ENCODE assay signal across 13 cellular contexts in genomic region chr14:68820536-68820935, GRCh38. TPM values are rescaled to one million over a fixed set of nuclear protein-coding genes. Genes with fewer than 3 reads are reported as not detected.
DNase-seq lines count a peak whose midpoint lies in the region; FAIRE-seq and TF ChIP-seq lines count a peak whose summit lies in the region.
"Had no signal": no experiment of that assay in that cellular context is flagged by ENCODE, and none has a peak within 500 bp of the region (broad histone marks: within the 10 kb centered on the region; RNA-seq: fewer than 3 reads in every experiment).

No MANE protein-coding gene starts in this region.

- H3K9me3 ChIP-seq in H1 (ENCODE audit: insufficient read depth in 2 of 2, low read depth in 1 of 2, low read length in 1 of 2) = no peaks in the 10 kb centered on the region
- no peaks in the 10 kb centered on the region for H3K9me3 ChIP-seq in suprapubic skin

- H3K14ac ChIP-seq in H1 (ENCODE audit: insufficient read length) = no peak overlapping the region

- no peak overlapping the region for H3K4me2 ChIP-seq in H1 (ENCODE audit: insufficient read depth in 1 of 2, low read depth in 2 of 2, low read length in 2 of 2)

- H3K79me1 ChIP-seq in H1 (ENCODE audit: low read depth, low read length) = no peaks in the 10 kb centered on the region

- no peaks in the 10 kb centered on the region; the same call in 1 of the 2 replicates for H3K23me2 ChIP-seq in H1 (ENCODE audit: low read depth, low read length)

- no peak overlapping the region for H3K4me3 ChIP-seq in H1 (ENCODE audit: extremely low read depth in 1 of 4, insufficient read depth in 2 of 4, low read depth in 3 of 4, low read length in 4 of 4)
- no peak overlapping the region for H3K4me3 ChIP-seq in suprapubic skin

- H2BK15ac ChIP-seq in H1 (ENCODE audit: low read length) = 0 out of 2 replicates have a peak overlapping the region, but pooled peaks have one; percentile 77

- H3K27ac ChIP-seq in H1 (ENCODE audit: low read depth, low read length) (no peak overlapping the region), suprapubic skin (peak overlapping the region; percentile 11)

- no peak overlapping the region for H2AK5ac ChIP-seq in H1 (ENCODE audit: low read depth, low read length)

- no peak for FAIRE-seq in H1 (lab: Jason Lieb, UNC)

- H4K5ac ChIP-seq in H1 (ENCODE audit: insufficient read length, low read depth, low read length) = no peak overlapping the region

- no peak for TF ChIP-seq RAD21 in H1 (IDR thresholded peaks at IDR 0.05 in 1 of 2, conservative IDR thresholded peaks at IDR 0.05 in 1 of 2; ENCODE audit: low read depth in 2 of 2, low read length in 2 of 2)

- no peak overlapping the region for H3K18ac ChIP-seq in H1 (ENCODE audit: extremely low read depth, low read length)

- no peak overlapping the region for H3K56ac ChIP-seq in H1 (replicated peaks; ENCODE audit: insufficient read length, low read depth, low read length)

- H2BK120ac ChIP-seq in H1 (replicated peaks; ENCODE audit: low read depth, low read length) = no peak overlapping the region

- H3K23ac ChIP-seq in H1 (ENCODE audit: insufficient read length) = no peak overlapping the region

- H4K8ac ChIP-seq in H1 (ENCODE audit: extremely low read depth, insufficient read depth, low read length) = no peak overlapping the region

- peaks cover 2 to 19% (median 15%) of the 10 kb centered on the region in 4 experiments for H3K4me1 ChIP-seq in H1 (replicated peaks in 1 of 4; ENCODE audit: control insufficient read depth in 3 of 4, insufficient read depth in 4 of 4, low read length in 3 of 4)
- H3K4me1 ChIP-seq in suprapubic skin = peaks cover 53% of the 10 kb centered on the region

- TF ChIP-seq EP300 in H1 (IDR thresholded peaks at IDR 0.05; ENCODE audit: borderline replicate concordance in 1 of 2, low read depth in 2 of 2, low read length in 2 of 2) (no peak), suprapubic skin (IDR thresholded peaks at IDR 0.05) (no peak)

- H3K27me3 ChIP-seq in H1 (replicated peaks in 1 of 4; ENCODE audit: control insufficient read depth in 3 of 4, extremely low read depth in 1 of 4, insufficient read depth in 3 of 4, low read length in 3 of 4) (peaks cover 0 to 3% (median 2%) of the 10 kb centered on the region in 4 experiments; a peak in 2 of 7 replicates), suprapubic skin (no peaks in the 10 kb centered on the region)

- TF ChIP-seq POLR2A in H1 (IDR thresholded peaks at IDR 0.05; ENCODE audit: control extremely low read depth in 1 of 2, low read depth in 2 of 2, low read length in 2 of 2) (no peak), suprapubic skin (IDR thresholded peaks at IDR 0.05) (no peak)

- POLR2A ChIA-PET in H1 (lab: Charles Lee; ENCODE audit: partially characterized antibody) = interaction anchor here (9.3 to 9.9 kb wide), 2 partner anchors 25 to 30 kb away, joined by 76 to 222 read pairs; partner anchors contain the start of gene ZFP36L1

- no peaks in the 10 kb centered on the region for H4K20me1 ChIP-seq in H1 (replicated peaks in 1 of 2; ENCODE audit: control insufficient read depth in 1 of 2, insufficient read depth in 2 of 2, low read length in 2 of 2)

- WGBS in H1 (ENCODE audit: extremely low coverage in 1 of 2, insufficient coverage in 1 of 2, insufficient read length in 1 of 2, insufficient replicate concordance in 2 of 2, low coverage in 1 of 2, low lambda C conversion rate in 2 of 2, missing lambda C conversion rate in 1 of 2), 2 experiments = 89% methylated on average over 4 of the region's 4 CpGs; no CpG with 5 or more reads in 1 of the 2 experiments
- WGBS in suprapubic skin = 83% methylated on average over 4 of the region's 4 CpGs

- peaks cover 0 to under 1% of the 10 kb centered on the region in 2 experiments; a peak in 1 of 4 replicates for H3K79me2 ChIP-seq in H1 (ENCODE audit: control insufficient read depth in 1 of 2, insufficient read depth in 2 of 2, low read length in 2 of 2)

- no peak overlapping the region for H3K9ac ChIP-seq in H1 (replicated peaks in 1 of 4; ENCODE audit: extremely low read depth in 1 of 4, low read depth in 3 of 4, low read length in 3 of 4)

- H2AFZ ChIP-seq in H1 (ENCODE audit: low read length) = no peak overlapping the region

- H4K91ac ChIP-seq in H1 (replicated peaks; ENCODE audit: insufficient read length, low read length) = no peak overlapping the region

- DNase-seq in activated CD4-positive, alpha-beta T cell treated with anti-CD3 and anti-CD28 coated beads for 48 hours = peak; percentile 16
- DNase-seq in activated CD4-positive, alpha-beta T cell treated with anti-CD3 and anti-CD28 coated beads for 1 hour = no peak
- DNase-seq in T-helper 22 cell (ENCODE audit: low read depth) (peak; percentile 50), H1 (ENCODE audit: low read depth in 1 of 2, low spot score in 2 of 2) (no peak), suprapubic skin (ENCODE audit: low spot score in 2 of 2) (no peak), NCI-H524 treated with DMSO at 0.1 percent for 48 hours (lab: John Stamatoyannopoulos, UW) (no peak), SW 1271 (lab: John Stamatoyannopoulos, UW) (no peak), epidermal melanocyte (ENCODE audit: insufficient read length, low spot score) (no peak)
- DNase-seq: activated T-cell treated with anti-CD3 and anti-CD28 coated beads, Interleukin-2, amount 50 U/mL, for 48 hours; caudate nucleus; KG1; midbrain; stimulated activated CD4-positive, alpha-beta T cell treated with anti-CD3 and anti-CD28 coated beads, Interleukin-4, amount 100 ng/mL, for 1 hour had no signal

- no peaks in the 10 kb centered on the region for H3K36me3 ChIP-seq in H1 (ENCODE audit: control insufficient read depth in 2 of 4, insufficient read depth in 4 of 4, low read length in 3 of 4)
- no peaks in the 10 kb centered on the region for H3K36me3 ChIP-seq in suprapubic skin

- H3K4ac ChIP-seq in H1 (replicated peaks; ENCODE audit: insufficient read length, low read depth, low read length) = no peak overlapping the region

- CTCF ChIA-PET in H1 (lab: Charles Lee; ENCODE audit: partially characterized antibody) = interaction anchor here (1.0 to 7.2 kb wide), 7 partner anchors 12 to 876 kb away, joined by 3 to 76 read pairs (median 3); no protein-coding TSS in a partner anchor

- no peak overlapping the region for H2BK20ac ChIP-seq in H1 (ENCODE audit: low read length)

- H2BK12ac ChIP-seq in H1 (ENCODE audit: low read depth, low read length) = no peak overlapping the region

- H2BK5ac ChIP-seq in H1 (ENCODE audit: low read depth, low read length) = no peak overlapping the region

- TF ChIP-seq CTCF in H1 (IDR thresholded peaks at IDR 0.05; ENCODE audit: control extremely low read depth in 1 of 3, insufficient read depth in 1 of 3, low read depth in 1 of 3, low read length in 3 of 3) (no peak), suprapubic skin (IDR thresholded peaks at IDR 0.05) (no peak)

TF ChIP-seq in H1, 55 proteins besides CTCF, POLR2A, EP300 and RAD21:
- no peak for TF ChIP-seq CHD1 (IDR thresholded peaks at IDR 0.05; ENCODE audit: low read depth, low read length)

RNA-seq across cellular contexts. Expression of gene ZFP36L1, which starts 27.7 kb away (rescaled TPM):
- total RNA-seq in H1 (2021; fragmentation: NEBNext Ultra II Directional; extraction: Animal tissue kit (Norgen Biotek cat#: 25700)) = 132 TPM in 2 replicates
- 80.4 and 136 TPM in 2 replicates for polyA plus RNA-seq in H1 (2011; rRNA removed)
- polyA plus RNA-seq in H1 (2011; cell fraction: cytosol; rRNA removed) = 61.9 TPM
- polyA plus RNA-seq in H1 (2011; cell fraction: nucleus; rRNA removed) = 90.3 TPM
- 89.6 to 126 TPM (median 117 TPM) in 4 replicates for polyA plus RNA-seq in H1 (2012, experiment 1 of 2)
- polyA plus RNA-seq in H1 (2012, experiment 2 of 2) = 56.1 TPM
- 127 TPM for polyA plus RNA-seq in H1 (2013, experiment 1 of 2)
- polyA plus RNA-seq in H1 (2013, experiment 2 of 2) = 135 TPM
- 19.5 and 20.6 TPM in 2 replicates for polyA minus RNA-seq in H1 (2011; rRNA and poly(A)+ RNA removed)
- polyA minus RNA-seq in H1 (2011; cell fraction: cytosol; rRNA and poly(A)+ RNA removed) = 132 TPM
- 67.3 TPM for polyA minus RNA-seq in H1 (2011; cell fraction: nucleus; rRNA and poly(A)+ RNA removed)
- total RNA-seq in suprapubic skin = 1,000 to 10,000 TPM; 1,382 to 1,995 (median 1,611) TPM

Comparison
In these comparisons a context has a peak if more than half of its experiments do, and no peak if none do; other contexts are left out.
1. DNase-seq: peak in activated CD4-positive, alpha-beta T cell treated with anti-CD3 and anti-CD28 coated beads for 48 hours (single experiment) and T-helper 22 cell (single experiment); none in activated CD4-positive, alpha-beta T cell treated with anti-CD3 and anti-CD28 coated beads for 1 hour (single experiment), H1 (0 of 2), suprapubic skin (0 of 2), NCI-H524 treated with DMSO at 0.1 percent for 48 hours (single experiment), SW 1271 (0 of 2) and epidermal melanocyte (single experiment).
2. RNA of gene ZFP36L1, which starts 27.7 kb away (total RNA-seq): 1,382 to 1,995 TPM in suprapubic skin; 132 TPM in H1; every median in the first group is over 10 times any median in the second.